8 cellular contexts compared by ENCODE assay signal in the genomic region with DNA sequence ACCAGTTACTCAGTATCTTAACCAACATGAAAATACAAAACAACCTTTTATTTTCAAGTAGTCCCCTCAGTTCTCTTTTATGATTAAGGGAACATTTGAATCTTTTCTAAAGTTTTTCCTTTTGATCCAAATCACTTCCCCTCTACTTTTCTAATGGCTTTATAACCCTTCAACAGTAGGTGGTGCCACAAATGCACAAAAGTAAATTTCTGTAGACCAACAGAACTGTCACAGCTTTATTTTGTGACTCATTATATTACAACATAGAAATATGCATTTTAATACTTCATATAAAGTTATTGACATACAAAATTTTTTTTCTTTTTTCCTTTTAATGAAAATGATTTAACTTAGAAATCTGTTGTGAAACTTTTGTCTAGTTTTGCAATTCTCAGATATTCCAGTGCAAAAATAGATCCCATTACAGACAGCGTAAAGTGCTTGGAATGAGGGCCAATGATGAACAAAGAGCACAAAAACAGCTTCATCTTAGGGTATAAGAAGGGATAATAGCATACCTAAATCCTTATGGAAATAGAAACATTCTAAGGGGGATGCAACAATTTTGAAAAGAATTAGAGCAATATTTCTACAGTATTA. TPM values are rescaled to one million over a fixed set of nuclear protein-coding genes. Genes with fewer than 3 reads are reported as not detected.
DNase-seq lines count a peak whose midpoint lies in the region; ATAC-seq and TF ChIP-seq lines count a peak whose summit lies in the region.

No MANE protein-coding gene starts in this region.

- no peak overlapping the region for H3K27ac ChIP-seq in RWPE2 (ENCODE audit: poor library complexity, severe bottlenecking)
- no peak overlapping the region for H3K27ac ChIP-seq in hepatocyte

- no peaks in the 10 kb centered on the region for H3K9me2 ChIP-seq in hepatocyte (replicated peaks; ENCODE audit: insufficient read depth)

- H3K4me1 ChIP-seq in RWPE2 (ENCODE audit: insufficient read depth, poor library complexity, severe bottlenecking) (no peaks in the 10 kb centered on the region), hepatocyte (ENCODE audit: insufficient read depth) (no peaks in the 10 kb centered on the region)

- 97% methylated on average over 1 of the region's 1 CpG for WGBS in hepatocyte (ENCODE audit: low lambda C conversion rate, missing lambda C conversion rate)

- no peak overlapping the region for H2AFZ ChIP-seq in hepatocyte

- H4K20me1 ChIP-seq in hepatocyte (ENCODE audit: insufficient read depth, poor library complexity, severe bottlenecking), result no peaks in the 10 kb centered on the region

- H3K4me2 ChIP-seq in hepatocyte, result no peak overlapping the region

- TF ChIP-seq CTCF in RWPE2 (IDR thresholded peaks at IDR 0.05; ENCODE audit: poor library complexity, severe bottlenecking) (peak; percentile 84), hepatocyte (IDR thresholded peaks at IDR 0.05; ENCODE audit: poor library complexity) (peak; percentile 46)

- H3K36me3 ChIP-seq in RWPE2 (ENCODE audit: low read depth) (peaks cover 7% of the 10 kb centered on the region), hepatocyte (replicated peaks; ENCODE audit: insufficient read depth, low read depth) (peaks cover 5% of the 10 kb centered on the region)

- H3K4me3 ChIP-seq in RWPE2 (ENCODE audit: severe bottlenecking) (no peak overlapping the region), hepatocyte (no peak overlapping the region)

- no peaks in the 10 kb centered on the region for H3K9me3 ChIP-seq in RWPE2 (ENCODE audit: severe bottlenecking)
- no peaks in the 10 kb centered on the region for H3K9me3 ChIP-seq in hepatocyte (ENCODE audit: low read depth)

- peak; percentile 14 for DNase-seq in NCI-H2107 treated with DMSO at 0.1 percent for 48 hours (lab: John Stamatoyannopoulos, UW; ENCODE audit: unreplicated experiment)
- no peak for DNase-seq in NCI-H2107 (lab: John Stamatoyannopoulos, UW)
- DNase-seq in RWPE2 (ENCODE audit: low spot score), result no peak
- DNase-seq in hepatocyte (ENCODE audit: low spot score), result no peak
- no peak for DNase-seq in activated naive CD4-positive, alpha-beta T cell treated with anti-CD3 and anti-CD28 coated beads, Interleukin-2, amount 50 U/mL, for 16 hours

- H3K27me3 ChIP-seq in RWPE2 (ENCODE audit: insufficient read depth, poor library complexity, severe bottlenecking) (no peaks in the 10 kb centered on the region), hepatocyte (no peaks in the 10 kb centered on the region)

- ATAC-seq in HG03354 (IDR thresholded peaks at IDR 0.05; ENCODE audit: poor library complexity, severe bottlenecking, unreplicated experiment) (peak; percentile 58), RWPE2 (ENCODE audit: low read depth) (peak; percentile 55), HG03342 (IDR thresholded peaks at IDR 0.05; ENCODE audit: unreplicated experiment) (no peak), GM21737 (IDR thresholded peaks at IDR 0.05; ENCODE audit: unreplicated experiment) (no peak)

- no peaks in the 10 kb centered on the region for H3K79me2 ChIP-seq in hepatocyte

RNA-seq across cellular contexts. Expression of gene NIPSNAP3B, which starts 17.0 kb away (rescaled TPM):
- 2.0 and 2.8 TPM in 2 replicates for total RNA-seq in hepatocyte
- polyA plus RNA-seq in hepatocyte, result 1.8 and 3.3 TPM in 2 replicates

RNA-seq across cellular contexts. Expression of gene NIPSNAP3A, which starts 33.4 kb away (rescaled TPM):
- total RNA-seq in hepatocyte, result 44.4 and 47.8 TPM in 2 replicates
- polyA plus RNA-seq in hepatocyte, result 31.8 and 37.3 TPM in 2 replicates

Comparison
In these comparisons a context has a peak if more than half of its experiments do, and no peak if none do; other contexts are left out.
1. ATAC-seq: peak in HG03354 (single experiment) and RWPE2 (single experiment); none in HG03342 (single experiment) and GM21737 (single experiment).